Comparison of ENCODE assay signal across 33 cellular contexts in genomic region chr5:53681079-53681478, GRCh38.
A peak's percentile ranks its signal among the peaks of the same experiment; 100 is the strongest.
DNase-seq lines count a peak whose midpoint lies in the region; ATAC-seq, FAIRE-seq and TF ChIP-seq lines count a peak whose summit lies in the region.
"Had no signal": no experiment of that assay in that cellular context is flagged by ENCODE, and none has a peak within 500 bp of the region (broad histone marks: within the 10 kb centered on the region; RNA-seq: fewer than 3 reads in every experiment).

No MANE protein-coding gene starts in this region.

- H3K9ac ChIP-seq in HepG2 (ENCODE audit: insufficient read depth, low read depth, low read length) (no peak overlapping the region), K562 (ENCODE audit: insufficient read depth in 1 of 2, low read depth in 2 of 2, low read length in 2 of 2) (no peak overlapping the region)
- H3K9ac ChIP-seq: BLaER1; BLaER1 treated with 17β-estradiol and CSF1 and Interleukin-3, amounts not matched to agents 10 nM and 100 nM had no signal

- no peaks in the 10 kb centered on the region for H3K9me3 ChIP-seq in HepG2 (ENCODE audit: low read length)
- H3K9me3 ChIP-seq in right lobe of liver: no peaks in the 10 kb centered on the region
- H3K9me3 ChIP-seq in A549: no peaks in the 10 kb centered on the region
- H3K9me3 ChIP-seq in K562 (replicated peaks; ENCODE audit: control insufficient read depth, insufficient read depth, low read depth, low read length): no peaks in the 10 kb centered on the region
- H3K9me3 ChIP-seq: BE2C; BLaER1; BLaER1 treated with 17β-estradiol and CSF1 and Interleukin-3, amounts not matched to agents 10 nM and 100 nM; Caco-2 had no signal

- no peak overlapping the region for H3K4me2 ChIP-seq in HepG2 (ENCODE audit: low read depth, low read length)
- H3K4me2 ChIP-seq in A549: no peak overlapping the region
- no peak overlapping the region for H3K4me2 ChIP-seq in K562 (ENCODE audit: insufficient read depth, low read length)
- H3K4me2 ChIP-seq: BLaER1; BLaER1 treated with 17β-estradiol and CSF1 and Interleukin-3, amounts not matched to agents 10 nM and 100 nM had no signal

- H3K36me3 ChIP-seq in HepG2 (replicated peaks in 1 of 2; ENCODE audit: control insufficient read depth in 1 of 2, insufficient read depth in 2 of 2, low read length in 2 of 2): 0 out of 5 replicates have a peak, but pooled peaks cover 0 to 4% of the 10 kb centered on the region in 2 experiments
- no peaks in the 10 kb centered on the region for H3K36me3 ChIP-seq in right lobe of liver
- peaks cover 7% of the 10 kb centered on the region; the same call in 1 of the 3 replicates for H3K36me3 ChIP-seq in K562 (ENCODE audit: control insufficient read depth, insufficient read depth, low read length)
- H3K36me3 ChIP-seq: BE2C, BLaER1 had no signal

- no peaks in the 10 kb centered on the region for H3K9me1 ChIP-seq in K562 (ENCODE audit: control insufficient read depth, insufficient read depth, low read length)

- DNase-seq in HepG2 (ENCODE audit: low spot score) (no peak), right lobe of liver (no peak), A549 (ENCODE audit: low read depth in 1 of 2, low spot score in 1 of 2) (no peak), K562 (ENCODE audit: extremely low read depth in 1 of 4, low spot score in 3 of 4) (no peak), dedifferentiated amniotic fluid mesenchymal stem cell (ENCODE audit: extremely low spot score) (peak; percentile 12), AML-193 (lab: John Stamatoyannopoulos, UW) (no peak), NOMO-1 treated with dmso at 0.1 percent for 144 hours (lab: John Stamatoyannopoulos, UW; ENCODE audit: unreplicated experiment) (no peak)
- DNase-seq in stimulated activated CD4-positive, alpha-beta T cell treated with anti-CD3 and anti-CD28 coated beads, Interleukin-4, amount 100 ng/mL, for 24 hours: no peak
- DNase-seq: 8988T; ACHN; BE2C; C1 segment of cervical spinal cord; Caco-2; Calu3; CD4-positive, alpha-beta memory T cell; CD4-positive, alpha-beta T cell; CD4-positive, CD25-positive, alpha-beta regulatory T cell; CD8-positive, alpha-beta memory T cell; CD8-positive, alpha-beta T cell; COR-L47; DMS 273 treated with DMSO at 0.1 percent for 48 hours; DMS153; DMS53; DMS79; DMS79 treated with DMSO at 0.1 percent for 48 hours; DND-41; EL had no signal

- H3K4me1 ChIP-seq in HepG2 (ENCODE audit: insufficient read depth, low read length) (no peaks in the 10 kb centered on the region), right lobe of liver (no peaks in the 10 kb centered on the region), A549 (no peaks in the 10 kb centered on the region), K562 (replicated peaks in 1 of 2; ENCODE audit: control insufficient read depth in 2 of 2, insufficient read depth in 2 of 2, low read length in 2 of 2) (no peaks in the 10 kb centered on the region)
- H3K4me1 ChIP-seq: BE2C, BLaER1, Caco-2 had no signal

- TF ChIP-seq POLR2A in HepG2 (IDR thresholded peaks at IDR 0.05; ENCODE audit: insufficient read depth in 1 of 2, low read depth in 2 of 2, low read length in 2 of 2): no peak
- no peak for TF ChIP-seq POLR2A in right lobe of liver (IDR thresholded peaks at IDR 0.05)
- no peak for TF ChIP-seq POLR2A in A549 (IDR thresholded peaks at IDR 0.05; ENCODE audit: low read length)
- TF ChIP-seq POLR2A in K562 (conservative IDR thresholded peaks at IDR 0.05): no peak

- 93% methylated on average over 1 of the region's 1 CpG for WGBS in HepG2 (ENCODE audit: low lambda C conversion rate)
- no CpG with 5 or more reads among the region's 1 CpG for WGBS in right lobe of liver (ENCODE audit: insufficient coverage, low coverage, low lambda C conversion rate, missing lambda C conversion rate)
- 95% methylated on average over 1 of the region's 1 CpG for WGBS in A549 (ENCODE audit: missing lambda C conversion rate)
- WGBS in K562 (ENCODE audit: insufficient coverage, low coverage, missing lambda C conversion rate): 100% methylated on average over 1 of the region's 1 CpG

- ATAC-seq in HepG2 (no peak), right lobe of liver (no peak), A549 (no peak), K562 (no peak)
- ATAC-seq: CD8-positive, alpha-beta T cell had no signal

- intact Hi-C loops in HepG2 (cut with micrococcal nuclease; ENCODE audit: unreplicated experiment): no loop called here
- intact Hi-C loops in right lobe of liver (cut with DNase I): no loop called here
- intact Hi-C loops in K562 (cut with micrococcal nuclease): no loop called here

- H4K20me1 ChIP-seq in HepG2 (ENCODE audit: insufficient read depth, low read length) (no peaks in the 10 kb centered on the region), K562 (replicated peaks; ENCODE audit: control insufficient read depth, insufficient read depth, low read length) (no peaks in the 10 kb centered on the region)
- H4K20me1 ChIP-seq: BLaER1; BLaER1 treated with 17β-estradiol and CSF1 and Interleukin-3, amounts not matched to agents 10 nM and 100 nM had no signal

- no peak overlapping the region for H2AFZ ChIP-seq in HepG2 (ENCODE audit: low read length)
- no peak overlapping the region for H2AFZ ChIP-seq in K562 (ENCODE audit: low read depth, low read length)

- no peaks in the 10 kb centered on the region for H3K27me3 ChIP-seq in HepG2 (ENCODE audit: control insufficient read depth in 1 of 2, insufficient read depth in 2 of 2, low read length in 2 of 2)
- H3K27me3 ChIP-seq in right lobe of liver: no peaks in the 10 kb centered on the region
- no peaks in the 10 kb centered on the region for H3K27me3 ChIP-seq in K562 (ENCODE audit: control insufficient read depth in 2 of 2, insufficient read depth in 2 of 2, low read length in 2 of 2)
- H3K27me3 ChIP-seq: BE2C; BLaER1; BLaER1 treated with 17β-estradiol and CSF1 and Interleukin-3, amounts not matched to agents 10 nM and 100 nM had no signal

- FAIRE-seq in HepG2 (lab: Jason Lieb, UNC) (no peak), A549 (lab: Jason Lieb, UNC) (peak; percentile 13), K562 (lab: Jason Lieb, UNC) (no peak)
- FAIRE-seq: A204.1, D721Med had no signal

- H3K27ac ChIP-seq in HepG2 (ENCODE audit: extremely low read length, insufficient read depth, low read length) (no peak overlapping the region), right lobe of liver (no peak overlapping the region), A549 (no peak overlapping the region), K562 (ENCODE audit: extremely low read depth, low read depth, low read length) (no peak overlapping the region)
- H3K27ac ChIP-seq: 22Rv1; BLaER1; BLaER1 treated with 17β-estradiol and CSF1 and Interleukin-3, amounts not matched to agents 10 nM and 100 nM; C4-2B had no signal

- POLR2A ChIA-PET in HepG2 (lab: Yijun Ruan, JAX): no interaction called here
- POLR2A ChIA-PET in A549 (lab: Yijun Ruan, JAX): no interaction called here
- POLR2A ChIA-PET in K562 (lab: Yijun Ruan, JAX): no interaction called here

- BruUV-seq in HepG2 (replicated peaks; lab: Mats Ljungman, UMichigan) (no TSS peak), K562 (replicated peaks; lab: Mats Ljungman, UMichigan) (no TSS peak)

- in situ Hi-C loops in HepG2 (cut with HindIII; ENCODE audit: extremely low pct_ligation_motif_present, low pct_unique_long_range_greater_than_20kb) (no loop called here), K562 (cut with MboI) (no loop called here)

- TF ChIP-seq EP300 in HepG2 (IDR thresholded peaks at IDR 0.05; ENCODE audit: low read depth in 2 of 2, low read length in 2 of 2): no peak
- no peak for TF ChIP-seq EP300 in HepG2 (CRISPR knock-in tag; IDR thresholded peaks at IDR 0.05; ENCODE audit: borderline replicate concordance)
- no peak for TF ChIP-seq EP300 in A549 (IDR thresholded peaks at IDR 0.05)
- no peak for TF ChIP-seq EP300 in K562 (IDR thresholded peaks at IDR 0.05; ENCODE audit: low read length)

- no peak overlapping the region for H3K4me3 ChIP-seq in HepG2 (replicated peaks in 1 of 3; ENCODE audit: insufficient read depth in 1 of 3, low read depth in 2 of 3, low read length in 3 of 3)
- no peak overlapping the region for H3K4me3 ChIP-seq in right lobe of liver
- no peak overlapping the region for H3K4me3 ChIP-seq in A549
- H3K4me3 ChIP-seq in K562: no peak overlapping the region
- H3K4me3 ChIP-seq: BLaER1; BLaER1 treated with 17β-estradiol and CSF1 and Interleukin-3, amounts not matched to agents 10 nM and 100 nM had no signal

- CTCF ChIA-PET in HepG2 (lab: Yijun Ruan, JAX; ENCODE audit: low intra/inter-chr PET ratio, low total read pairs): no interaction called here
- CTCF ChIA-PET in A549 (lab: Yijun Ruan, JAX): no interaction called here
- CTCF ChIA-PET in K562 (lab: Yijun Ruan, JAX; ENCODE audit: low intra/inter-chr PET ratio): interaction anchor here (0.6 kb wide), 1 partner anchor 198 kb away, joined by 4 read pairs; no protein-coding TSS in a partner anchor

- TF ChIP-seq CTCF in HepG2 (CRISPR knock-in tag; IDR thresholded peaks at IDR 0.05): no peak
- no peak for TF ChIP-seq CTCF in right lobe of liver (IDR thresholded peaks at IDR 0.05)
- TF ChIP-seq CTCF in A549 (IDR thresholded peaks at IDR 0.05): no peak
- no peak for TF ChIP-seq CTCF in K562 (IDR thresholded peaks at IDR 0.05 in 2 of 3, conservative IDR thresholded peaks at IDR 0.05 in 1 of 3; ENCODE audit: insufficient read depth in 2 of 3, low read depth in 1 of 3, low read length in 3 of 3)

- H3K79me2 ChIP-seq in HepG2 (ENCODE audit: insufficient read depth, low read length) (no peaks in the 10 kb centered on the region), K562 (ENCODE audit: control insufficient read depth, insufficient read depth, low read length) (no peaks in the 10 kb centered on the region)

- TF ChIP-seq RAD21 in HepG2 (CRISPR knock-in tag; IDR thresholded peaks at IDR 0.05) (no peak), A549 (conservative IDR thresholded peaks at IDR 0.05 in 1 of 2, IDR thresholded peaks at IDR 0.05 in 1 of 2) (no peak), K562 (CRISPR knock-in tag; conservative IDR thresholded peaks at IDR 0.05 in 1 of 2, IDR thresholded peaks at IDR 0.05 in 1 of 2) (no peak)

TF ChIP-seq in HepG2, 621 proteins besides CTCF, POLR2A, EP300 and RAD21:
- TF ChIP-seq NKX3-1 (CRISPR knock-in tag; IDR thresholded peaks at IDR 0.05) (no peak), ZNF629 (CRISPR knock-in tag; conservative IDR thresholded peaks at IDR 0.05) (peak; percentile 58; the same call in 1 of the 2 replicates)

TF ChIP-seq in A549, 52 proteins besides CTCF, POLR2A, EP300 and RAD21 (continues in another document):
- TF ChIP-seq JUN (IDR thresholded peaks at IDR 0.05): no peak

TF ChIP-seq in K562, 482 proteins besides CTCF, POLR2A, EP300 and RAD21 (continues in another document):
- TF ChIP-seq ZNF263 (CRISPR knock-in tag; IDR thresholded peaks at IDR 0.05; ENCODE audit: borderline replicate concordance) (no peak), KDM4B (IDR thresholded peaks at IDR 0.05; ENCODE audit: borderline replicate concordance in 2 of 2, low read depth in 1 of 2) (no peak), STAT5B (CRISPR knock-in tag; IDR thresholded peaks at IDR 0.05) (no peak), KDM1A (IDR thresholded peaks at IDR 0.05) (peak in 1 of 2 experiments; percentile 25; a peak in 1 of 4 replicates), ADNP (tag; IDR thresholded peaks at IDR 0.05) (peak; percentile 69; the same call in 1 of the 2 replicates)

Comparison
In these comparisons a context has a peak if more than half of its experiments do, and no peak if none do; other contexts are left out.
1. Of the 241 proteins assayed by ChIP-seq in both HepG2 and K562: peak only in HepG2: none; only in K562: ADNP and ZFP36; in both: none; in neither: 238; mixed calls (peak in some experiments, not most) for 1.